8 cellular contexts compared by ENCODE assay signal in the genomic region with DNA sequence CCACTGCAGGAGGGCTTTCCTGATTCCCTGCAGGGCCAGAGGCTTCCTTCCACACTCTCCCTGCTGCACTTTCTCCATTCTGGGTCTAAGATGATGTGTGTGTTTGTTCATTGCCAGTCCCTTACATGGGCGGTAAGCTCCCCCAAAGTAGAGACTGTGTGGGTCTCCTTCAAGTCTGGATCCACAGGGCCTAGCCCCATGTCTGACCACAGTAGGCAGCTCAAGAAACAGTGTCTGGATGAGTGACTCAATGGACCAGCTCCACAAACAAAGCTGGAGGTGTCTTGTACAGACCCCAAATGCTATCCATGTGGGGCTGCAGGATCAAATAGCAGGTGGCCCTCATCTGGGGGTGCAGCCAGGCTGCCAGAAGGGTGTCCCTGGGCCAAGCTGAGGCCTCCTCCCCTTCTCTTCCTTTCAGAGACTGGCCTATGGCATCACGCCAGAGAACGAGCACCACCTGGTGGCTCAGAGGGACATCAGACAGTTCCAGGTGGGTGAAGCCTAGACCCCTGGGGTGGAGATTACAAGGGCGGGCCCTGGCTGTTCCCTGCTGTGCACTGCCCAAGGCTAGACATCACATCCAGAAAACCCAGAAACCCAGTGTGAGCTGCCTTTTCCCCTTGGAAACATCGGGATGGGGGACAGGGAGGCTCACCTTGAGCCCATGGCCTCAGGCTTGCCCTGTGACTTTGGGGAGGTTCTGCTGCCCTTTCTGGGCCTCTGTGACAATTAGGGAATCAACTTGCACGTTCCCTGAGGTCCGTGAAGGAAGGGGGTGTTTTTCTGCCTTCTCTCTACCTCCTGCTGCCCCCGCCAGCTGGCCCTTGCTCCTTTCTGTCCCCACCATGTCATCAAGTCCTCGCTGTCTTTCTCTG. TPM values are rescaled to one million over a fixed set of nuclear protein-coding genes. Genes with fewer than 3 reads are reported as not detected.
DNase-seq lines count a peak whose midpoint lies in the region; ATAC-seq, FAIRE-seq and TF ChIP-seq lines count a peak whose summit lies in the region.

No MANE protein-coding gene starts in this region.

- H3K4me3 ChIP-seq in Caco-2 (ENCODE audit: low read depth, low read length), result no peak overlapping the region
- H3K4me3 ChIP-seq in K562, result no peak overlapping the region

- CTCF ChIA-PET in Caco-2 (lab: Charles Lee), result interaction anchor here (0.5 to 5.8 kb wide), 7 partner anchors 57 to 269 kb away, joined by 3 to 58 read pairs (median 4); no protein-coding TSS in a partner anchor
- CTCF ChIA-PET in K562 (lab: Yijun Ruan, JAX; ENCODE audit: low intra/inter-chr PET ratio), result interaction anchor here (0.5 to 6.5 kb wide), 4 partner anchors 158 to 245 kb away, joined by 4 to 139 read pairs (median 15); no protein-coding TSS in a partner anchor

- H3K4me1 ChIP-seq in Caco-2, result no peaks in the 10 kb centered on the region
- H3K4me1 ChIP-seq in K562 (replicated peaks in 1 of 2; ENCODE audit: control insufficient read depth in 2 of 2, insufficient read depth in 2 of 2, low read length in 2 of 2), result no peaks in the 10 kb centered on the region

- POLR2A ChIA-PET in Caco-2 (lab: Charles Lee), result no interaction called here
- POLR2A ChIA-PET in K562 (lab: Yijun Ruan, JAX), result interaction anchor here (0.6 kb wide), 1 partner anchor 190 kb away, joined by 3 read pairs; no protein-coding TSS in a partner anchor

- H3K27me3 Mint-ChIP-seq in Caco-2 (ENCODE audit: insufficient read depth, unreplicated experiment), result peaks cover 14% of the 10 kb centered on the region
- peaks cover 0 to 2% (median 1%) of the 10 kb centered on the region in 3 donors for H3K27me3 Mint-ChIP-seq in immature natural killer cell (ENCODE audit: low read depth in 3 of 3)

- intact Hi-C loops in Caco-2 (cut with micrococcal nuclease; ENCODE audit: unreplicated experiment), result loop anchor here (1.0 to 5.0 kb wide), 3 partner anchors 54 to 236 kb away; no protein-coding TSS in a partner anchor
- intact Hi-C loops in K562 (cut with micrococcal nuclease), result loop anchor here (1.0 to 5.0 kb wide), 3 partner anchors 59 to 236 kb away; no protein-coding TSS in a partner anchor

- H3K27ac Mint-ChIP-seq in Caco-2 (ENCODE audit: unreplicated experiment) (no peak overlapping the region), immature natural killer cell (no peak overlapping the region)

- no peak overlapping the region for H3K27ac ChIP-seq in K562 (ENCODE audit: extremely low read depth, low read depth, low read length)

- WGBS in K562 (ENCODE audit: insufficient coverage, low coverage, missing lambda C conversion rate), result 5% methylated on average over 9 of the region's 9 CpGs

- peak; percentile 66 to 68 for DNase-seq in Caco-2
- DNase-seq in GM19239 (ENCODE audit: insufficient read length, low spot score), result peak; percentile 30
- DNase-seq in HK-2 (ENCODE audit: unreplicated experiment), result peak; percentile 44
- DNase-seq in RCC 7860 (ENCODE audit: low spot score), result peak; percentile 36
- peak; percentile 71 to 75 (median 74) for DNase-seq in K562 (ENCODE audit: extremely low read depth in 1 of 4, low spot score in 3 of 4)
- DNase-seq in left kidney (ENCODE audit: low read depth, low spot score), result peak; percentile 77
- DNase-seq in stimulated activated CD8-positive, alpha-beta memory T cell treated with anti-CD3 and anti-CD28 coated beads, Interleukin-4, amount 100 ng/mL, for 24 hours (ENCODE audit: low read depth), result peak; percentile 16
- DNase-seq in immature natural killer cell, result no peak

- no peak for TF ChIP-seq EP300 in K562 (IDR thresholded peaks at IDR 0.05; ENCODE audit: low read length)

- in situ Hi-C loops in K562 (cut with MboI), result loop anchor here (5.0 kb wide), 1 partner anchor 234 kb away; no protein-coding TSS in a partner anchor

- BruUV-seq in Caco-2 (replicated peaks; lab: Mats Ljungman, UMichigan) (no TSS peak), K562 (replicated peaks; lab: Mats Ljungman, UMichigan) (no TSS peak)

- H4K20me1 ChIP-seq in K562 (replicated peaks; ENCODE audit: control insufficient read depth, insufficient read depth, low read length), result no peaks in the 10 kb centered on the region; the same call in 1 of the 2 replicates

- H3K79me2 ChIP-seq in K562 (ENCODE audit: control insufficient read depth, insufficient read depth, low read length), result no peaks in the 10 kb centered on the region

- H3K4me2 ChIP-seq in K562 (ENCODE audit: insufficient read depth, low read length), result no peak overlapping the region

- TF ChIP-seq RAD21 in K562 (CRISPR knock-in tag; conservative IDR thresholded peaks at IDR 0.05 in 1 of 2, IDR thresholded peaks at IDR 0.05 in 1 of 2), result peak; percentile 68 to 85

- H3K36me3 ChIP-seq in Caco-2 (ENCODE audit: control insufficient read depth, insufficient read depth, low read length) (no peaks in the 10 kb centered on the region), K562 (ENCODE audit: control insufficient read depth, insufficient read depth, low read length) (no peaks in the 10 kb centered on the region)

- H3K9me3 ChIP-seq in Caco-2, result no peaks in the 10 kb centered on the region
- H3K9me3 ChIP-seq in K562 (replicated peaks; ENCODE audit: control insufficient read depth, insufficient read depth, low read depth, low read length), result no peaks in the 10 kb centered on the region

- H3K9ac ChIP-seq in K562 (ENCODE audit: insufficient read depth in 1 of 2, low read depth in 2 of 2, low read length in 2 of 2), result no peak overlapping the region; a peak in 1 of 4 replicates

- TF ChIP-seq CTCF in Caco-2 (IDR thresholded peaks at IDR 0.05; ENCODE audit: insufficient read depth in 1 of 2, low read depth in 1 of 2, low read length in 1 of 2, severe bottlenecking in 1 of 2, unreplicated experiment in 1 of 2) (peak; percentile 78 to 86), K562 (IDR thresholded peaks at IDR 0.05 in 2 of 3, conservative IDR thresholded peaks at IDR 0.05 in 1 of 3; ENCODE audit: insufficient read depth in 2 of 3, low read depth in 1 of 3, low read length in 3 of 3) (peak; percentile 74 to 82 (median 78))

- H3K4me1 Mint-ChIP-seq in Caco-2 (ENCODE audit: low read depth, unreplicated experiment), result no peaks in the 10 kb centered on the region
- H3K4me1 Mint-ChIP-seq in immature natural killer cell, result no peaks in the 10 kb centered on the region

- no peak for FAIRE-seq in GM19239 (lab: Jason Lieb, UNC)
- FAIRE-seq in RCC 7860 (lab: Jason Lieb, UNC), result no peak
- peak; percentile 84 for FAIRE-seq in K562 (lab: Jason Lieb, UNC)

- H3K9me1 ChIP-seq in K562 (ENCODE audit: control insufficient read depth, insufficient read depth, low read length), result no peaks in the 10 kb centered on the region

- no peak overlapping the region for H3K4me3 Mint-ChIP-seq in Caco-2 (ENCODE audit: unreplicated experiment)
- no peak overlapping the region for H3K4me3 Mint-ChIP-seq in immature natural killer cell

- H3K27me3 ChIP-seq in Caco-2 (replicated peaks; ENCODE audit: control insufficient read depth, insufficient read depth, low read length) (no peaks in the 10 kb centered on the region), K562 (ENCODE audit: control insufficient read depth in 2 of 2, insufficient read depth in 2 of 2, low read length in 2 of 2) (peaks cover 0 to 4% of the 10 kb centered on the region in 2 experiments; a peak in 3 of 5 replicates)

- H3K9me3 Mint-ChIP-seq in Caco-2 (ENCODE audit: unreplicated experiment) (no peaks in the 10 kb centered on the region), immature natural killer cell (no peaks in the 10 kb centered on the region)

- H3K36me3 Mint-ChIP-seq in Caco-2 (ENCODE audit: insufficient read depth, unreplicated experiment), result no peaks in the 10 kb centered on the region
- H3K36me3 Mint-ChIP-seq in immature natural killer cell, result no peaks in the 10 kb centered on the region

- H2AFZ ChIP-seq in K562 (ENCODE audit: low read depth, low read length), result no peak overlapping the region

- peak; percentile 98 for ATAC-seq in K562

- TF ChIP-seq POLR2A in K562 (conservative IDR thresholded peaks at IDR 0.05), result no peak

TF ChIP-seq in K562, 482 proteins besides CTCF, POLR2A, EP300 and RAD21 (continues in another document):
- TF ChIP-seq, protein P1, sequence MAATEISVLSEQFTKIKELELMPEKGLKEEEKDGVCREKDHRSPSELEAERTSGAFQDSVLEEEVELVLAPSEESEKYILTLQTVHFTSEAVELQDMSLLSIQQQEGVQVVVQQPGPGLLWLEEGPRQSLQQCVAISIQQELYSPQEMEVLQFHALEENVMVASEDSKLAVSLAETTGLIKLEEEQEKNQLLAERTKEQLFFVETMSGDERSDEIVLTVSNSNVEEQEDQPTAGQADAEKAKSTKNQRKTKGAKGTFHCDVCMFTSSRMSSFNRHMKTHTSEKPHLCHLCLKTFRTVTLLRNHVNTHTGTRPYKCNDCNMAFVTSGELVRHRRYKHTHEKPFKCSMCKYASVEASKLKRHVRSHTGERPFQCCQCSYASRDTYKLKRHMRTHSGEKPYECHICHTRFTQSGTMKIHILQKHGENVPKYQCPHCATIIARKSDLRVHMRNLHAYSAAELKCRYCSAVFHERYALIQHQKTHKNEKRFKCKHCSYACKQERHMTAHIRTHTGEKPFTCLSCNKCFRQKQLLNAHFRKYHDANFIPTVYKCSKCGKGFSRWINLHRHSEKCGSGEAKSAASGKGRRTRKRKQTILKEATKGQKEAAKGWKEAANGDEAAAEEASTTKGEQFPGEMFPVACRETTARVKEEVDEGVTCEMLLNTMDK (IDR thresholded peaks at IDR 0.05; ENCODE audit: borderline replicate concordance, insufficient read depth, low read depth, low read length, poor library complexity, severe bottlenecking), result peak; percentile 34
- no peak for TF ChIP-seq LARP7 (IDR thresholded peaks at IDR 0.05)

RNA-seq across cellular contexts. Expression of a gene that starts 45.9 kb away (rescaled TPM):
- total RNA-seq in Caco-2 (2022) (not detected in 2 replicates), K562 (2014; rRNA removed) (not detected in 2 replicates), K562 (2014; rRNA removed; fragmentation: Illumina TruSeq; extraction: Trizol) (not detected in 2 replicates), K562 (2015; rRNA removed; fragmentation: Illumina TruSeq; extraction: Trizol) (not detected in 2 replicates), K562 (2021) (not detected in 2 replicates)
- not detected in 2 replicates for total RNA-seq in K562 (2011; cell fraction: chromatin; rRNA removed; ENCODE audit: low replicate concordance)
- total RNA-seq in K562 (2011; cell fraction: nucleolus; rRNA removed), result not detected in 2 replicates
- total RNA-seq in K562 (2011; cell fraction: nucleoplasm; rRNA removed), result not detected in 2 replicates
- polyA plus RNA-seq in K562 (2011; rRNA removed) (not detected in 2 replicates), K562 (2014; fragmentation: Illumina TruSeq; extraction: Trizol) (not detected in 2 replicates), K562 (2014; fragmentation: Nextera tagmentation; extraction: Ambion mirVana) (not detected), K562 (2014; rRNA removed) (not detected in 2 replicates), immature natural killer cell (not detected)
- not detected in 2 replicates for polyA plus RNA-seq in K562 (2011; cell fraction: cytosol; rRNA removed)
- not detected in 2 replicates for polyA plus RNA-seq in K562 (2011; cell fraction: nucleus; rRNA removed)
- 0.07 TPM in 1 of 2 replicates, not detected in the other for polyA plus RNA-seq in K562 (2012)
- polyA minus RNA-seq in K562 (2011; rRNA and poly(A)+ RNA removed), result not detected in 2 replicates
- polyA minus RNA-seq in K562 (2011; cell fraction: cytosol; rRNA and poly(A)+ RNA removed), result not detected in 2 replicates
- not detected in 2 replicates for polyA minus RNA-seq in K562 (2011; cell fraction: nucleus; rRNA and poly(A)+ RNA removed)

Comparison
In these comparisons a context has a peak if more than half of its experiments do, and no peak if none do; other contexts are left out.
1. DNase-seq: peak in Caco-2 (2 of 2), GM19239 (single experiment), HK-2 (single experiment), RCC 7860 (single experiment), K562 (4 of 4), left kidney (single experiment) and stimulated activated CD8-positive, alpha-beta memory T cell treated with anti-CD3 and anti-CD28 coated beads, Interleukin-4, amount 100 ng/mL, for 24 hours (single experiment); none in immature natural killer cell (0 of 3).